19 cellular contexts compared by ENCODE assay signal in the genomic region with DNA sequence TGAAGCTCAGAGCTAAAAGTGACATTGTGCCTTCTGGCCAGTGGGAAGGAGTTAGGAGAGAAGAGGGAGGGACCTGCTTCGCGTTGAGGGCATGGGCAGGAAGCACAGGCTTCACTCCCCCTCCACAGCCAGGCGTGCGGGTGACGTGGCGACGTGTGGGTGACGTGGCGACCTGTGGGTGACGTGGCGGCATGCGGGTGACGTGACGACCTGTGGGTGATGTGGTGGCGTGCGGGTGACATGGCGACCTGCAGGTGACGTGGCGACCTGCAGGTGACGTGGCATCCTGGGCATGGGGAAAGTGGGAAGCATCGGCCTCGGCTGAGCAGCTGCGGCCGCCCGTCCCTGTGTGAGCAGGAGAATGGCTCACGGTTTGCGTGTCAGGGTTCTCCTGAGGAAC. TPM values are rescaled to one million over a fixed set of nuclear protein-coding genes. Genes with fewer than 3 reads are reported as not detected.
A peak's percentile ranks its signal among the peaks of the same experiment; 100 is the strongest.
DNase-seq lines count a peak whose midpoint lies in the region; ATAC-seq, FAIRE-seq and TF ChIP-seq lines count a peak whose summit lies in the region.
"Had no signal": no experiment of that assay in that cellular context is flagged by ENCODE, and none has a peak within 500 bp of the region (broad histone marks: within the 10 kb centered on the region; RNA-seq: fewer than 3 reads in every experiment).

No MANE protein-coding gene starts in this region.

- no peak overlapping the region for H3K4ac ChIP-seq in trophoblast cell (ENCODE audit: low read depth, low read length)

- no peak overlapping the region for H2BK120ac ChIP-seq in trophoblast cell (ENCODE audit: insufficient read depth, low read length, poor library complexity)

- H3K4me3 ChIP-seq in BLaER1 (no peak overlapping the region), K562 (no peak overlapping the region), trophoblast cell (ENCODE audit: low read depth, low read length) (peak overlapping the region; percentile 41)
- H3K4me3 ChIP-seq: HAP-1 had no signal

- H3K4me1 ChIP-seq in BLaER1 (peaks cover 31% of the 10 kb centered on the region), K562 (replicated peaks in 1 of 2; ENCODE audit: control insufficient read depth in 2 of 2, insufficient read depth in 2 of 2, low read length in 2 of 2) (peaks cover 0 to 13% of the 10 kb centered on the region in 2 experiments; a peak in 1 of 5 replicates), trophoblast cell (ENCODE audit: control insufficient read depth in 1 of 2, insufficient read depth in 2 of 2, low read length in 2 of 2) (no peaks in the 10 kb centered on the region)
- H3K4me1 ChIP-seq: HAP-1 had no signal

- H4K8ac ChIP-seq in trophoblast cell (ENCODE audit: low read depth, low read length), result no peak overlapping the region

- H3K23ac ChIP-seq in trophoblast cell (ENCODE audit: low read length), result no peak overlapping the region

- H2BK12ac ChIP-seq in trophoblast cell (ENCODE audit: low read length), result no peak overlapping the region

- H3K9me1 ChIP-seq in K562 (ENCODE audit: control insufficient read depth, insufficient read depth, low read length), result no peaks in the 10 kb centered on the region

- no peak overlapping the region for H2BK5ac ChIP-seq in trophoblast cell (ENCODE audit: low read depth, low read length, poor library complexity)

- H3K36me3 ChIP-seq in BLaER1 (no peaks in the 10 kb centered on the region), K562 (ENCODE audit: control insufficient read depth, insufficient read depth, low read length) (no peaks in the 10 kb centered on the region), trophoblast cell (ENCODE audit: control insufficient read depth in 1 of 2, insufficient read depth in 2 of 2, low read length in 2 of 2) (no peaks in the 10 kb centered on the region)
- H3K36me3 ChIP-seq: HAP-1 had no signal

- H2AFZ ChIP-seq in K562 (ENCODE audit: low read depth, low read length), result no peak overlapping the region
- H2AFZ ChIP-seq in trophoblast cell (ENCODE audit: insufficient read depth, low read length, poor library complexity), result no peak overlapping the region

- no peak for ATAC-seq in K562

- POLR2A ChIA-PET in K562 (lab: Yijun Ruan, JAX), result no interaction called here

- no TSS peak for BruUV-seq in K562 (replicated peaks; lab: Mats Ljungman, UMichigan)

- FAIRE-seq in HTR-8/SVneo (lab: Jason Lieb, UNC) (peak; percentile 36), K562 (lab: Jason Lieb, UNC) (no peak), urothelium cell line (lab: Jason Lieb, UNC) (no peak)
- FAIRE-seq: G401.6, GM12891, GM19239 had no signal

- H3K27me3 ChIP-seq in BLaER1 (no peaks in the 10 kb centered on the region; the same call in 1 of the 2 replicates), K562 (ENCODE audit: control insufficient read depth in 2 of 2, insufficient read depth in 2 of 2, low read length in 2 of 2) (peaks cover 33 to 90% of the 10 kb centered on the region in 2 experiments; a peak in 4 of 5 replicates), trophoblast cell (ENCODE audit: insufficient read depth, low read length) (no peaks in the 10 kb centered on the region)

- 0 out of 2 replicates have a peak overlapping the region, but pooled peaks have one; percentile 19 for H3K4me2 ChIP-seq in BLaER1
- no peak overlapping the region for H3K4me2 ChIP-seq in K562 (ENCODE audit: insufficient read depth, low read length)
- H3K4me2 ChIP-seq in trophoblast cell (ENCODE audit: low read length), result no peak overlapping the region

- TF ChIP-seq RAD21 in K562 (CRISPR knock-in tag; conservative IDR thresholded peaks at IDR 0.05 in 1 of 2, IDR thresholded peaks at IDR 0.05 in 1 of 2), result no peak

- intact Hi-C loops in K562 (cut with micrococcal nuclease), result no loop called here

- no peak overlapping the region for H2AK5ac ChIP-seq in trophoblast cell (ENCODE audit: low read length)

- no peak for TF ChIP-seq CTCF in K562 (IDR thresholded peaks at IDR 0.05 in 2 of 3, conservative IDR thresholded peaks at IDR 0.05 in 1 of 3; ENCODE audit: insufficient read depth in 2 of 3, low read depth in 1 of 3, low read length in 3 of 3)

- no peak for TF ChIP-seq EP300 in K562 (IDR thresholded peaks at IDR 0.05; ENCODE audit: low read length)

- H4K20me1 ChIP-seq in BLaER1 (no peaks in the 10 kb centered on the region), K562 (replicated peaks; ENCODE audit: control insufficient read depth, insufficient read depth, low read length) (peaks cover 13% of the 10 kb centered on the region; the same call in 1 of the 2 replicates)

- H3K9ac ChIP-seq in BLaER1 (no peak overlapping the region), K562 (ENCODE audit: insufficient read depth in 1 of 2, low read depth in 2 of 2, low read length in 2 of 2) (no peak overlapping the region), trophoblast cell (ENCODE audit: low read length) (no peak overlapping the region)

- no peak overlapping the region for H4K91ac ChIP-seq in trophoblast cell (ENCODE audit: low read depth, low read length)

- H3K79me2 ChIP-seq in K562 (ENCODE audit: control insufficient read depth, insufficient read depth, low read length) (no peaks in the 10 kb centered on the region), trophoblast cell (ENCODE audit: control insufficient read depth, insufficient read depth, low read length, poor library complexity) (no peaks in the 10 kb centered on the region)

- H3K9me3 ChIP-seq in BLaER1 (peaks cover 19% of the 10 kb centered on the region), K562 (replicated peaks; ENCODE audit: control insufficient read depth, insufficient read depth, low read depth, low read length) (no peaks in the 10 kb centered on the region; the same call in 1 of the 2 replicates), trophoblast cell (ENCODE audit: insufficient read depth, low read depth, low read length) (peaks cover 14% of the 10 kb centered on the region)
- H3K9me3 ChIP-seq: HAP-1 had no signal

- H3K18ac ChIP-seq in trophoblast cell (ENCODE audit: low read length), result no peak overlapping the region

- DNase-seq in HTR-8/SVneo (ENCODE audit: insufficient read length, low spot score) (no peak), K562 (ENCODE audit: extremely low read depth in 1 of 4, low spot score in 3 of 4) (peak in 1 of 4 experiments; percentile 23), trophoblast cell (no peak), mesenteric fat pad (ENCODE audit: low spot score) (no peak), urothelium cell line (ENCODE audit: low spot score) (no peak)
- DNase-seq: C1 segment of cervical spinal cord; CD4-positive, CD25-positive, alpha-beta regulatory T cell; CD8-positive, alpha-beta memory T cell; COR-L47; DMS 273 treated with DMSO at 0.1 percent for 48 hours; DMS53; DND-41 had no signal

- no peaks in the 10 kb centered on the region for H3K79me1 ChIP-seq in trophoblast cell (ENCODE audit: low read length)

- H3K27ac ChIP-seq in BLaER1 (no peak overlapping the region), K562 (ENCODE audit: extremely low read depth, low read depth, low read length) (no peak overlapping the region), trophoblast cell (ENCODE audit: low read depth, low read length) (no peak overlapping the region)
- H3K27ac ChIP-seq: HL-60 had no signal

- CTCF ChIA-PET in K562 (lab: Yijun Ruan, JAX; ENCODE audit: low intra/inter-chr PET ratio), result no interaction called here

- no peak overlapping the region for H4K12ac ChIP-seq in trophoblast cell (ENCODE audit: low read depth, low read length)

- no peak for TF ChIP-seq POLR2A in K562 (conservative IDR thresholded peaks at IDR 0.05)

- in situ Hi-C loops in K562 (cut with MboI), result no loop called here

- 14% methylated on average over 26 of the region's 27 CpGs for WGBS in K562 (ENCODE audit: insufficient coverage, low coverage, missing lambda C conversion rate)
- whole genome bisulfite sequencing in trophoblast cell (ENCODE audit: extremely low coverage, insufficient coverage, insufficient read length), result no CpG with 5 or more reads among the region's 27 CpGs

- no peak overlapping the region for H3K14ac ChIP-seq in trophoblast cell (ENCODE audit: low read length)

TF ChIP-seq in K562, 482 proteins besides CTCF, POLR2A, EP300 and RAD21 (continues in another document):
- TF ChIP-seq, protein P1, sequence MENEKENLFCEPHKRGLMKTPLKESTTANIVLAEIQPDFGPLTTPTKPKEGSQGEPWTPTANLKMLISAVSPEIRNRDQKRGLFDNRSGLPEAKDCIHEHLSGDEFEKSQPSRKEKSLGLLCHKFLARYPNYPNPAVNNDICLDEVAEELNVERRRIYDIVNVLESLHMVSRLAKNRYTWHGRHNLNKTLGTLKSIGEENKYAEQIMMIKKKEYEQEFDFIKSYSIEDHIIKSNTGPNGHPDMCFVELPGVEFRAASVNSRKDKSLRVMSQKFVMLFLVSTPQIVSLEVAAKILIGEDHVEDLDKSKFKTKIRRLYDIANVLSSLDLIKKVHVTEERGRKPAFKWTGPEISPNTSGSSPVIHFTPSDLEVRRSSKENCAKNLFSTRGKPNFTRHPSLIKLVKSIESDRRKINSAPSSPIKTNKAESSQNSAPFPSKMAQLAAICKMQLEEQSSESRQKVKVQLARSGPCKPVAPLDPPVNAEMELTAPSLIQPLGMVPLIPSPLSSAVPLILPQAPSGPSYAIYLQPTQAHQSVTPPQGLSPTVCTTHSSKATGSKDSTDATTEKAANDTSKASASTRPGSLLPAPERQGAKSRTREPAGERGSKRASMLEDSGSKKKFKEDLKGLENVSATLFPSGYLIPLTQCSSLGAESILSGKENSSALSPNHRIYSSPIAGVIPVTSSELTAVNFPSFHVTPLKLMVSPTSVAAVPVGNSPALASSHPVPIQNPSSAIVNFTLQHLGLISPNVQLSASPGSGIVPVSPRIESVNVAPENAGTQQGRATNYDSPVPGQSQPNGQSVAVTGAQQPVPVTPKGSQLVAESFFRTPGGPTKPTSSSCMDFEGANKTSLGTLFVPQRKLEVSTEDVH (IDR thresholded peaks at IDR 0.05; ENCODE audit: low read depth, partially characterized antibody), result no peak

RNA-seq across cellular contexts. Expression of a gene that starts 8.2 kb away (rescaled TPM):
- not detected in 2 replicates for total RNA-seq in K562 (2011; cell fraction: chromatin; rRNA removed; ENCODE audit: low replicate concordance)
- not detected in 2 replicates for total RNA-seq in K562 (2011; cell fraction: nucleolus; rRNA removed)
- total RNA-seq in K562 (2011; cell fraction: nucleoplasm; rRNA removed), result not detected in 2 replicates
- not detected in 2 replicates for total RNA-seq in K562 (2014; rRNA removed)
- not detected in 2 replicates for total RNA-seq in K562 (2014; rRNA removed; fragmentation: Illumina TruSeq; extraction: Trizol)
- total RNA-seq in K562 (2015; rRNA removed; fragmentation: Illumina TruSeq; extraction: Trizol), result not detected in 2 replicates
- total RNA-seq in K562 (2021), result not detected in 2 replicates
- polyA plus RNA-seq in K562 (2011; rRNA removed), result not detected in 2 replicates
- not detected in 2 replicates for polyA plus RNA-seq in K562 (2011; cell fraction: cytosol; rRNA removed)
- not detected in 2 replicates for polyA plus RNA-seq in K562 (2011; cell fraction: nucleus; rRNA removed)
- polyA plus RNA-seq in K562 (2012), result 0.21 TPM in 1 of 2 replicates, not detected in the other
- polyA plus RNA-seq in K562 (2014; fragmentation: Illumina TruSeq; extraction: Trizol), result not detected in 2 replicates
- polyA plus RNA-seq in K562 (2014; fragmentation: Nextera tagmentation; extraction: Ambion mirVana), result not detected
- polyA plus RNA-seq in K562 (2014; rRNA removed), result not detected in 2 replicates
- not detected in 2 replicates for polyA minus RNA-seq in K562 (2011; rRNA and poly(A)+ RNA removed)
- not detected in 2 replicates for polyA minus RNA-seq in K562 (2011; cell fraction: cytosol; rRNA and poly(A)+ RNA removed)
- polyA minus RNA-seq in K562 (2011; cell fraction: nucleus; rRNA and poly(A)+ RNA removed), result not detected in 2 replicates
- polyA plus RNA-seq in trophoblast cell (2013), result 0.03 TPM in 1 of 2 replicates, not detected in the other
- total RNA-seq in mesenteric fat pad, result not detected
- total RNA-seq: HT1080 had no signal
- polyA plus RNA-seq: CD8-positive, alpha-beta memory T cell had no signal
